2 cellular contexts compared by ENCODE assay signal in the genomic region with DNA sequence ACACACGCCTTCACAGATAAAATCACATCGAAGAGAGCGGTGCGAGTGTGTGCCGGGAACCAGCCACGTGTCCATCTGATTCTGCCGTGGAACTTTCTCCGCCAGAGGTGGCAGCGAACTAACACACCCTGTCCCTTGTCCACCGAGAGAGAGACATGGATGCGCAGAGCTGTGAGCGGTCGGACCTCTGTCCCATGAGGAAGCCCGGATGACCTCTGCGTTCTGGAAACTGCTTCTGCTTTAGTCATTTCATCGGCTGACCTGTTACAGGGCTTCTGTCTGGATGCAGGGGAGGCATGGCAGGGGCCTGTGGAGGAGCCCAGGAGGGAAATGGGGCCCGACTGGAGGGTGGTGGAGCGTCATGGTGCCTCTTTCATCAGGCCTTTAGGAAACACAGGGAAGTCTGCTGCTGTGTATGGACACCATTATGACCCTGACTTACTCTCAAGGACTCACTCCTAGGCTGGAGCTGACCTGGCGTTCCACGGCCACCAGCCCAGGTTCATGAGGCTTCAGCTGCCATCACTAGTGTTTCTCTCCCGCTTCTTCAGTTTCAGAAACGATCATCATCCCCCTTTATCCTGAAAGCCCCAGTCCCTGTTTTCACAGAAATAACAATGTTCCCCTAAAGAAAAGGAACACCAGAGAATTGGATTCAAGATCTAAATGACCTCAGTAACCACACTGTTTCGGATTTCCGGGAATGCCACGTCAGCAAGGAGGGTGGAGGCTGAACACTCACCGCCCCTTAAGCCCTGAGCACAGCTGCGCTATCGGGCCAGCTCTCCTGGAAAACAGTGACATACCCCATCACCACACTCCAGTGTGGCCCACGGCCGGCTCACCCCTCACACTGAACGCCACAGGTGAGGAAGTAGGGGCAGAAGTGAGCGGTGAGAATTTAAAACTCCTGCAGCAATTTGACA.
TF ChIP-seq lines count a peak whose summit lies in the region.

No MANE protein-coding gene starts in this region.

TF ChIP-seq in SK-N-SH, 30 proteins besides CTCF, POLR2A, EP300 and RAD21 (continued from another document):
- no peak for TF ChIP-seq PBX3 (IDR thresholded peaks at IDR 0.05)
- no peak for TF ChIP-seq ELF1 (IDR thresholded peaks at IDR 0.05)
- no peak for TF ChIP-seq TAF1 (IDR thresholded peaks at IDR 0.05; ENCODE audit: borderline replicate concordance, low read depth, low read length)

TF ChIP-seq in SK-N-SH treated with all-trans-retinoic acid at 6 μM for 48 hours, 23 proteins besides CTCF, POLR2A, EP300 and RAD21 (continued from another document):
- TF ChIP-seq, protein P1, sequence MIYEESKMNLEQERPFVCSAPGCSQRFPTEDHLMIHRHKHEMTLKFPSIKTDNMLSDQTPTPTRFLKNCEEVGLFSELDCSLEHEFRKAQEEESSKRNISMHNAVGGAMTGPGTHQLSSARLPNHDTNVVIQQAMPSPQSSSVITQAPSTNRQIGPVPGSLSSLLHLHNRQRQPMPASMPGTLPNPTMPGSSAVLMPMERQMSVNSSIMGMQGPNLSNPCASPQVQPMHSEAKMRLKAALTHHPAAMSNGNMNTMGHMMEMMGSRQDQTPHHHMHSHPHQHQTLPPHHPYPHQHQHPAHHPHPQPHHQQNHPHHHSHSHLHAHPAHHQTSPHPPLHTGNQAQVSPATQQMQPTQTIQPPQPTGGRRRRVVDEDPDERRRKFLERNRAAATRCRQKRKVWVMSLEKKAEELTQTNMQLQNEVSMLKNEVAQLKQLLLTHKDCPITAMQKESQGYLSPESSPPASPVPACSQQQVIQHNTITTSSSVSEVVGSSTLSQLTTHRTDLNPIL (CRISPR knock-in tag; IDR thresholded peaks at IDR 0.05; ENCODE audit: low read depth): no peak
- TF ChIP-seq CSDC2 (CRISPR knock-in tag; IDR thresholded peaks at IDR 0.05) (no peak), ZFP30 (CRISPR knock-in tag; IDR thresholded peaks at IDR 0.05) (no peak), OSR1 (CRISPR knock-in tag; IDR thresholded peaks at IDR 0.05) (no peak), ISL1 (CRISPR knock-in tag; IDR thresholded peaks at IDR 0.05) (no peak), CSRNP3 (CRISPR knock-in tag; IDR thresholded peaks at IDR 0.05) (no peak), ZFP3 (CRISPR knock-in tag; IDR thresholded peaks at IDR 0.05) (no peak), GLIS3 (CRISPR knock-in tag; IDR thresholded peaks at IDR 0.05) (no peak), PATZ1 (CRISPR knock-in tag; IDR thresholded peaks at IDR 0.05; ENCODE audit: borderline replicate concordance) (no peak)
- TF ChIP-seq, protein P2, sequence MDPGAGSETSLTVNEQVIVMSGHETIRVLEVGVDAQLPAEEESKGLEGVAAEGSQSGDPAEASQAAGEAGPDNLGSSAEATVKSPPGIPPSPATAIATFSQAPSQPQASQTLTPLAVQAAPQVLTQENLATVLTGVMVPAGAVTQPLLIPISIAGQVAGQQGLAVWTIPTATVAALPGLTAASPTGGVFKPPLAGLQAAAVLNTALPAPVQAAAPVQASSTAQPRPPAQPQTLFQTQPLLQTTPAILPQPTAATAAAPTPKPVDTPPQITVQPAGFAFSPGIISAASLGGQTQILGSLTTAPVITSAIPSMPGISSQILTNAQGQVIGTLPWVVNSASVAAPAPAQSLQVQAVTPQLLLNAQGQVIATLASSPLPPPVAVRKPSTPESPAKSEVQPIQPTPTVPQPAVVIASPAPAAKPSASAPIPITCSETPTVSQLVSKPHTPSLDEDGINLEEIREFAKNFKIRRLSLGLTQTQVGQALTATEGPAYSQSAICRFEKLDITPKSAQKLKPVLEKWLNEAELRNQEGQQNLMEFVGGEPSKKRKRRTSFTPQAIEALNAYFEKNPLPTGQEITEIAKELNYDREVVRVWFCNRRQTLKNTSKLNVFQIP (CRISPR knock-in tag; IDR thresholded peaks at IDR 0.05; ENCODE audit: borderline replicate concordance, low read depth): no peak
- TF ChIP-seq, protein P3, sequence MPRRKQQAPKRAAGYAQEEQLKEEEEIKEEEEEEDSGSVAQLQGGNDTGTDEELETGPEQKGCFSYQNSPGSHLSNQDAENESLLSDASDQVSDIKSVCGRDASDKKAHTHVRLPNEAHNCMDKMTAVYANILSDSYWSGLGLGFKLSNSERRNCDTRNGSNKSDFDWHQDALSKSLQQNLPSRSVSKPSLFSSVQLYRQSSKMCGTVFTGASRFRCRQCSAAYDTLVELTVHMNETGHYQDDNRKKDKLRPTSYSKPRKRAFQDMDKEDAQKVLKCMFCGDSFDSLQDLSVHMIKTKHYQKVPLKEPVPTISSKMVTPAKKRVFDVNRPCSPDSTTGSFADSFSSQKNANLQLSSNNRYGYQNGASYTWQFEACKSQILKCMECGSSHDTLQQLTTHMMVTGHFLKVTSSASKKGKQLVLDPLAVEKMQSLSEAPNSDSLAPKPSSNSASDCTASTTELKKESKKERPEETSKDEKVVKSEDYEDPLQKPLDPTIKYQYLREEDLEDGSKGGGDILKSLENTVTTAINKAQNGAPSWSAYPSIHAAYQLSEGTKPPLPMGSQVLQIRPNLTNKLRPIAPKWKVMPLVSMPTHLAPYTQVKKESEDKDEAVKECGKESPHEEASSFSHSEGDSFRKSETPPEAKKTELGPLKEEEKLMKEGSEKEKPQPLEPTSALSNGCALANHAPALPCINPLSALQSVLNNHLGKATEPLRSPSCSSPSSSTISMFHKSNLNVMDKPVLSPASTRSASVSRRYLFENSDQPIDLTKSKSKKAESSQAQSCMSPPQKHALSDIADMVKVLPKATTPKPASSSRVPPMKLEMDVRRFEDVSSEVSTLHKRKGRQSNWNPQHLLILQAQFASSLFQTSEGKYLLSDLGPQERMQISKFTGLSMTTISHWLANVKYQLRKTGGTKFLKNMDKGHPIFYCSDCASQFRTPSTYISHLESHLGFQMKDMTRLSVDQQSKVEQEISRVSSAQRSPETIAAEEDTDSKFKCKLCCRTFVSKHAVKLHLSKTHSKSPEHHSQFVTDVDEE (CRISPR knock-in tag; IDR thresholded peaks at IDR 0.05): no peak
